Comparison of ENCODE assay signal across 2 cellular contexts in the genomic region with DNA sequence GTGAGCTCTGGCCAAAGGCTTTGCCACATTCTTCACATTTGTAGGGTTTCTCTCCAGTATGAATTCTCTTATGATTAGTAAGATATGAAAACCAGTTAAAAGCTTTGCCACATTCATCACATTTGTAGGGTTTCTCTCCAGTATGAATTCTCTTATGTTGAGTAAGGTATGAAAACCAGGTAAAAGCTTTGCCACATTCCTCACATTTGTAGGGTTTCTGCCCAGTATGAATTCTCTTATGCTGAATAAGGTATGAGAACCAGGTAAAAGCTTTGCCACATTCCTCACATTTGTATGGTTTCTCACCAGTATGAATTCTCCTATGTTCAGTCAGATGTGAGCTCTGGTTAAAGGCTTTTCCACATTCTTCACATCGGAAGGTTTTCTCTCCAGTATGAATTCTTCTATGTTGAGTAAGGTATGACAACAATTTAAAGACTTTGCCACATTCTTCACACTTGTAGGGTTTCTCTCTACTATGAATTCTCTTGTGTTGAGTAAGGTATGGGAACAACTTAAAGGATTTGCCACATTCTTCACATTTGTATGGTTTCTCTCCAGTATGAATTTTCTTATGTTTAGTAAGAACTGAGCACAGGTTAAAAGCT.
TF ChIP-seq lines count a peak whose summit lies in the region.

No MANE protein-coding gene starts in this region.

TF ChIP-seq in Ishikawa, 13 proteins besides CTCF, POLR2A, EP300 and RAD21:
- TF ChIP-seq CREB1 (IDR thresholded peaks at IDR 0.05; ENCODE audit: low read depth): no peak
- no peak for TF ChIP-seq ZBTB7A (IDR thresholded peaks at IDR 0.05; ENCODE audit: low read depth)
- TF ChIP-seq, protein P1, sequence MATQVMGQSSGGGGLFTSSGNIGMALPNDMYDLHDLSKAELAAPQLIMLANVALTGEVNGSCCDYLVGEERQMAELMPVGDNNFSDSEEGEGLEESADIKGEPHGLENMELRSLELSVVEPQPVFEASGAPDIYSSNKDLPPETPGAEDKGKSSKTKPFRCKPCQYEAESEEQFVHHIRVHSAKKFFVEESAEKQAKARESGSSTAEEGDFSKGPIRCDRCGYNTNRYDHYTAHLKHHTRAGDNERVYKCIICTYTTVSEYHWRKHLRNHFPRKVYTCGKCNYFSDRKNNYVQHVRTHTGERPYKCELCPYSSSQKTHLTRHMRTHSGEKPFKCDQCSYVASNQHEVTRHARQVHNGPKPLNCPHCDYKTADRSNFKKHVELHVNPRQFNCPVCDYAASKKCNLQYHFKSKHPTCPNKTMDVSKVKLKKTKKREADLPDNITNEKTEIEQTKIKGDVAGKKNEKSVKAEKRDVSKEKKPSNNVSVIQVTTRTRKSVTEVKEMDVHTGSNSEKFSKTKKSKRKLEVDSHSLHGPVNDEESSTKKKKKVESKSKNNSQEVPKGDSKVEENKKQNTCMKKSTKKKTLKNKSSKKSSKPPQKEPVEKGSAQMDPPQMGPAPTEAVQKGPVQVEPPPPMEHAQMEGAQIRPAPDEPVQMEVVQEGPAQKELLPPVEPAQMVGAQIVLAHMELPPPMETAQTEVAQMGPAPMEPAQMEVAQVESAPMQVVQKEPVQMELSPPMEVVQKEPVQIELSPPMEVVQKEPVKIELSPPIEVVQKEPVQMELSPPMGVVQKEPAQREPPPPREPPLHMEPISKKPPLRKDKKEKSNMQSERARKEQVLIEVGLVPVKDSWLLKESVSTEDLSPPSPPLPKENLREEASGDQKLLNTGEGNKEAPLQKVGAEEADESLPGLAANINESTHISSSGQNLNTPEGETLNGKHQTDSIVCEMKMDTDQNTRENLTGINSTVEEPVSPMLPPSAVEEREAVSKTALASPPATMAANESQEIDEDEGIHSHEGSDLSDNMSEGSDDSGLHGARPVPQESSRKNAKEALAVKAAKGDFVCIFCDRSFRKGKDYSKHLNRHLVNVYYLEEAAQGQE (IDR thresholded peaks at IDR 0.05; ENCODE audit: low read depth): no peak
- TF ChIP-seq TEAD4 (IDR thresholded peaks at IDR 0.05): no peak
- TF ChIP-seq, protein P2, sequence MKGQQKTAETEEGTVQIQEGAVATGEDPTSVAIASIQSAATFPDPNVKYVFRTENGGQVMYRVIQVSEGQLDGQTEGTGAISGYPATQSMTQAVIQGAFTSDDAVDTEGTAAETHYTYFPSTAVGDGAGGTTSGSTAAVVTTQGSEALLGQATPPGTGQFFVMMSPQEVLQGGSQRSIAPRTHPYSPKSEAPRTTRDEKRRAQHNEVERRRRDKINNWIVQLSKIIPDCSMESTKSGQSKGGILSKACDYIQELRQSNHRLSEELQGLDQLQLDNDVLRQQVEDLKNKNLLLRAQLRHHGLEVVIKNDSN (IDR thresholded peaks at IDR 0.05): peak; percentile 56; the same call in 1 of the 2 replicates

TF ChIP-seq in K562, 482 proteins besides CTCF, POLR2A, EP300 and RAD21 (continues in another document):
- TF ChIP-seq, protein P3, sequence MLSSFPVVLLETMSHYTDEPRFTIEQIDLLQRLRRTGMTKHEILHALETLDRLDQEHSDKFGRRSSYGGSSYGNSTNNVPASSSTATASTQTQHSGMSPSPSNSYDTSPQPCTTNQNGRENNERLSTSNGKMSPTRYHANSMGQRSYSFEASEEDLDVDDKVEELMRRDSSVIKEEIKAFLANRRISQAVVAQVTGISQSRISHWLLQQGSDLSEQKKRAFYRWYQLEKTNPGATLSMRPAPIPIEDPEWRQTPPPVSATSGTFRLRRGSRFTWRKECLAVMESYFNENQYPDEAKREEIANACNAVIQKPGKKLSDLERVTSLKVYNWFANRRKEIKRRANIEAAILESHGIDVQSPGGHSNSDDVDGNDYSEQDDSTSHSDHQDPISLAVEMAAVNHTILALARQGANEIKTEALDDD (IDR thresholded peaks at IDR 0.05): no peak
- no peak for TF ChIP-seq HNRNPLL (IDR thresholded peaks at IDR 0.05; ENCODE audit: low read depth, low read length, poor library complexity, severe bottlenecking)
- no peak for TF ChIP-seq PTRF (tag; IDR thresholded peaks at IDR 0.05)
- TF ChIP-seq ZNF583 (CRISPR knock-in tag; IDR thresholded peaks at IDR 0.05): no peak
- no peak for TF ChIP-seq KLF13 (tag; IDR thresholded peaks at IDR 0.05; ENCODE audit: borderline replicate concordance, low read depth)
- peak in 1 of 2 experiments; percentile 66; a peak in 2 of 4 replicates for TF ChIP-seq TRIM24 (IDR thresholded peaks at IDR 0.05)
- no peak for TF ChIP-seq CC2D1A (IDR thresholded peaks at IDR 0.05)
- no peak for TF ChIP-seq BCL6 (CRISPR knock-in tag; IDR thresholded peaks at IDR 0.05)
- peak; percentile 39; the same call in 1 of the 2 replicates for TF ChIP-seq CBX5 (IDR thresholded peaks at IDR 0.05; ENCODE audit: borderline replicate concordance, low read depth)
- TF ChIP-seq, protein P4, sequence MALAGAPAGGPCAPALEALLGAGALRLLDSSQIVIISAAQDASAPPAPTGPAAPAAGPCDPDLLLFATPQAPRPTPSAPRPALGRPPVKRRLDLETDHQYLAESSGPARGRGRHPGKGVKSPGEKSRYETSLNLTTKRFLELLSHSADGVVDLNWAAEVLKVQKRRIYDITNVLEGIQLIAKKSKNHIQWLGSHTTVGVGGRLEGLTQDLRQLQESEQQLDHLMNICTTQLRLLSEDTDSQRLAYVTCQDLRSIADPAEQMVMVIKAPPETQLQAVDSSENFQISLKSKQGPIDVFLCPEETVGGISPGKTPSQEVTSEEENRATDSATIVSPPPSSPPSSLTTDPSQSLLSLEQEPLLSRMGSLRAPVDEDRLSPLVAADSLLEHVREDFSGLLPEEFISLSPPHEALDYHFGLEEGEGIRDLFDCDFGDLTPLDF (CRISPR knock-in tag; IDR thresholded peaks at IDR 0.05): no peak
- no peak for TF ChIP-seq TCF7 (IDR thresholded peaks at IDR 0.05; ENCODE audit: borderline replicate concordance)
- no peak for TF ChIP-seq ZSCAN29 (IDR thresholded peaks at IDR 0.05)
- TF ChIP-seq, protein P5, sequence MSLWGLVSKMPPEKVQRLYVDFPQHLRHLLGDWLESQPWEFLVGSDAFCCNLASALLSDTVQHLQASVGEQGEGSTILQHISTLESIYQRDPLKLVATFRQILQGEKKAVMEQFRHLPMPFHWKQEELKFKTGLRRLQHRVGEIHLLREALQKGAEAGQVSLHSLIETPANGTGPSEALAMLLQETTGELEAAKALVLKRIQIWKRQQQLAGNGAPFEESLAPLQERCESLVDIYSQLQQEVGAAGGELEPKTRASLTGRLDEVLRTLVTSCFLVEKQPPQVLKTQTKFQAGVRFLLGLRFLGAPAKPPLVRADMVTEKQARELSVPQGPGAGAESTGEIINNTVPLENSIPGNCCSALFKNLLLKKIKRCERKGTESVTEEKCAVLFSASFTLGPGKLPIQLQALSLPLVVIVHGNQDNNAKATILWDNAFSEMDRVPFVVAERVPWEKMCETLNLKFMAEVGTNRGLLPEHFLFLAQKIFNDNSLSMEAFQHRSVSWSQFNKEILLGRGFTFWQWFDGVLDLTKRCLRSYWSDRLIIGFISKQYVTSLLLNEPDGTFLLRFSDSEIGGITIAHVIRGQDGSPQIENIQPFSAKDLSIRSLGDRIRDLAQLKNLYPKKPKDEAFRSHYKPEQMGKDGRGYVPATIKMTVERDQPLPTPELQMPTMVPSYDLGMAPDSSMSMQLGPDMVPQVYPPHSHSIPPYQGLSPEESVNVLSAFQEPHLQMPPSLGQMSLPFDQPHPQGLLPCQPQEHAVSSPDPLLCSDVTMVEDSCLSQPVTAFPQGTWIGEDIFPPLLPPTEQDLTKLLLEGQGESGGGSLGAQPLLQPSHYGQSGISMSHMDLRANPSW (CRISPR knock-in tag; IDR thresholded peaks at IDR 0.05): no peak
- TF ChIP-seq PHF21A (IDR thresholded peaks at IDR 0.05; ENCODE audit: borderline replicate concordance, low read depth): no peak
- peak; percentile 100 for TF ChIP-seq ZNF274 (IDR thresholded peaks at IDR 0.05; ENCODE audit: borderline replicate concordance, low read depth, low read length)
- TF ChIP-seq, protein P6, sequence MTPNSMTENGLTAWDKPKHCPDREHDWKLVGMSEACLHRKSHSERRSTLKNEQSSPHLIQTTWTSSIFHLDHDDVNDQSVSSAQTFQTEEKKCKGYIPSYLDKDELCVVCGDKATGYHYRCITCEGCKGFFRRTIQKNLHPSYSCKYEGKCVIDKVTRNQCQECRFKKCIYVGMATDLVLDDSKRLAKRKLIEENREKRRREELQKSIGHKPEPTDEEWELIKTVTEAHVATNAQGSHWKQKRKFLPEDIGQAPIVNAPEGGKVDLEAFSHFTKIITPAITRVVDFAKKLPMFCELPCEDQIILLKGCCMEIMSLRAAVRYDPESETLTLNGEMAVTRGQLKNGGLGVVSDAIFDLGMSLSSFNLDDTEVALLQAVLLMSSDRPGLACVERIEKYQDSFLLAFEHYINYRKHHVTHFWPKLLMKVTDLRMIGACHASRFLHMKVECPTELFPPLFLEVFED (CRISPR knock-in tag; conservative IDR thresholded peaks at IDR 0.05): no peak
- TF ChIP-seq SRSF1 (IDR thresholded peaks at IDR 0.05; ENCODE audit: low read depth, low read length): no peak
- TF ChIP-seq, protein P7, sequence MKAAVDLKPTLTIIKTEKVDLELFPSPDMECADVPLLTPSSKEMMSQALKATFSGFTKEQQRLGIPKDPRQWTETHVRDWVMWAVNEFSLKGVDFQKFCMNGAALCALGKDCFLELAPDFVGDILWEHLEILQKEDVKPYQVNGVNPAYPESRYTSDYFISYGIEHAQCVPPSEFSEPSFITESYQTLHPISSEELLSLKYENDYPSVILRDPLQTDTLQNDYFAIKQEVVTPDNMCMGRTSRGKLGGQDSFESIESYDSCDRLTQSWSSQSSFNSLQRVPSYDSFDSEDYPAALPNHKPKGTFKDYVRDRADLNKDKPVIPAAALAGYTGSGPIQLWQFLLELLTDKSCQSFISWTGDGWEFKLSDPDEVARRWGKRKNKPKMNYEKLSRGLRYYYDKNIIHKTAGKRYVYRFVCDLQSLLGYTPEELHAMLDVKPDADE (conservative IDR thresholded peaks at IDR 0.05; ENCODE audit: control insufficient read depth, low read depth, low read length): peak; percentile 64; the same call in 1 of the 2 replicates
- peak; percentile 98 for TF ChIP-seq TRIM28 (IDR thresholded peaks at IDR 0.05)
- no peak for TF ChIP-seq TEAD1 (CRISPR knock-in tag; IDR thresholded peaks at IDR 0.05)
- no peak for TF ChIP-seq CSDE1 (IDR thresholded peaks at IDR 0.05)
- TF ChIP-seq, protein P8, sequence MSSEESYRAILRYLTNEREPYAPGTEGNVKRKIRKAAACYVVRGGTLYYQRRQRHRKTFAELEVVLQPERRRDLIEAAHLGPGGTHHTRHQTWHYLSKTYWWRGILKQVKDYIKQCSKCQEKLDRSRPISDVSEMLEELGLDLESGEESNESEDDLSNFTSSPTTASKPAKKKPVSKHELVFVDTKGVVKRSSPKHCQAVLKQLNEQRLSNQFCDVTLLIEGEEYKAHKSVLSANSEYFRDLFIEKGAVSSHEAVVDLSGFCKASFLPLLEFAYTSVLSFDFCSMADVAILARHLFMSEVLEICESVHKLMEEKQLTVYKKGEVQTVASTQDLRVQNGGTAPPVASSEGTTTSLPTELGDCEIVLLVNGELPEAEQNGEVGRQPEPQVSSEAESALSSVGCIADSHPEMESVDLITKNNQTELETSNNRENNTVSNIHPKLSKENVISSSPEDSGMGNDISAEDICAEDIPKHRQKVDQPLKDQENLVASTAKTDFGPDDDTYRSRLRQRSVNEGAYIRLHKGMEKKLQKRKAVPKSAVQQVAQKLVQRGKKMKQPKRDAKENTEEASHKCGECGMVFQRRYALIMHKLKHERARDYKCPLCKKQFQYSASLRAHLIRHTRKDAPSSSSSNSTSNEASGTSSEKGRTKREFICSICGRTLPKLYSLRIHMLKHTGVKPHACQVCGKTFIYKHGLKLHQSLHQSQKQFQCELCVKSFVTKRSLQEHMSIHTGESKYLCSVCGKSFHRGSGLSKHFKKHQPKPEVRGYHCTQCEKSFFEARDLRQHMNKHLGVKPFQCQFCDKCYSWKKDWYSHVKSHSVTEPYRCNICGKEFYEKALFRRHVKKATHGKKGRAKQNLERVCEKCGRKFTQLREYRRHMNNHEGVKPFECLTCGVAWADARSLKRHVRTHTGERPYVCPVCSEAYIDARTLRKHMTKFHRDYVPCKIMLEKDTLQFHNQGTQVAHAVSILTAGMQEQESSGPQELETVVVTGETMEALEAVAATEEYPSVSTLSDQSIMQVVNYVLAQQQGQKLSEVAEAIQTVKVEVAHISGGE (CRISPR knock-in tag; IDR thresholded peaks at IDR 0.05): no peak
- TF ChIP-seq KAT7 (CRISPR knock-in tag; IDR thresholded peaks at IDR 0.05; ENCODE audit: borderline replicate concordance): no peak
- TF ChIP-seq ZNF140 (CRISPR knock-in tag; IDR thresholded peaks at IDR 0.05): no peak
- TF ChIP-seq CBX3 (IDR thresholded peaks at IDR 0.05; ENCODE audit: borderline replicate concordance in 1 of 2, low read length in 2 of 2): peak in 1 of 2 experiments; percentile 89; a peak in 2 of 3 replicates
- TF ChIP-seq, protein P9, sequence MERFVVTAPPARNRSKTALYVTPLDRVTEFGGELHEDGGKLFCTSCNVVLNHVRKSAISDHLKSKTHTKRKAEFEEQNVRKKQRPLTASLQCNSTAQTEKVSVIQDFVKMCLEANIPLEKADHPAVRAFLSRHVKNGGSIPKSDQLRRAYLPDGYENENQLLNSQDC (CRISPR knock-in tag; IDR thresholded peaks at IDR 0.05): no peak
- no peak for TF ChIP-seq ZNF3 (CRISPR knock-in tag; IDR thresholded peaks at IDR 0.05)
- TF ChIP-seq MEF2D (tag; conservative IDR thresholded peaks at IDR 0.05; ENCODE audit: low read depth): no peak
- TF ChIP-seq, protein P10, sequence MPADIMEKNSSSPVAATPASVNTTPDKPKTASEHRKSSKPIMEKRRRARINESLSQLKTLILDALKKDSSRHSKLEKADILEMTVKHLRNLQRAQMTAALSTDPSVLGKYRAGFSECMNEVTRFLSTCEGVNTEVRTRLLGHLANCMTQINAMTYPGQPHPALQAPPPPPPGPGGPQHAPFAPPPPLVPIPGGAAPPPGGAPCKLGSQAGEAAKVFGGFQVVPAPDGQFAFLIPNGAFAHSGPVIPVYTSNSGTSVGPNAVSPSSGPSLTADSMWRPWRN (IDR thresholded peaks at IDR 0.05; ENCODE audit: low read depth): no peak
- TF ChIP-seq, protein P11, sequence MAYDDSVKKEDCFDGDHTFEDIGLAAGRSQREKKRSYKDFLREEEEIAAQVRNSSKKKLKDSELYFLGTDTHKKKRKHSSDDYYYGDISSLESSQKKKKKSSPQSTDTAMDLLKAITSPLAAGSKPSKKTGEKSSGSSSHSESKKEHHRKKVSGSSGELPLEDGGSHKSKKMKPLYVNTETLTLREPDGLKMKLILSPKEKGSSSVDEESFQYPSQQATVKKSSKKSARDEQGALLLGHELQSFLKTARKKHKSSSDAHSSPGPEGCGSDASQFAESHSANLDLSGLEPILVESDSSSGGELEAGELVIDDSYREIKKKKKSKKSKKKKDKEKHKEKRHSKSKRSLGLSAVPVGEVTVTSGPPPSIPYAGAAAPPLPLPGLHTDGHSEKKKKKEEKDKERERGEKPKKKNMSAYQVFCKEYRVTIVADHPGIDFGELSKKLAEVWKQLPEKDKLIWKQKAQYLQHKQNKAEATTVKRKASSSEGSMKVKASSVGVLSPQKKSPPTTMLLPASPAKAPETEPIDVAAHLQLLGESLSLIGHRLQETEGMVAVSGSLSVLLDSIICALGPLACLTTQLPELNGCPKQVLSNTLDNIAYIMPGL (CRISPR knock-in tag; IDR thresholded peaks at IDR 0.05): no peak
- TF ChIP-seq KDM2B (CRISPR knock-in tag; IDR thresholded peaks at IDR 0.05): no peak
- no peak for TF ChIP-seq TAF9B (IDR thresholded peaks at IDR 0.05; ENCODE audit: partially characterized antibody)
- TF ChIP-seq ESRRA (IDR thresholded peaks at IDR 0.05; ENCODE audit: borderline replicate concordance, low read depth): no peak
